8 cellular contexts compared by ENCODE assay signal in the genomic region with DNA sequence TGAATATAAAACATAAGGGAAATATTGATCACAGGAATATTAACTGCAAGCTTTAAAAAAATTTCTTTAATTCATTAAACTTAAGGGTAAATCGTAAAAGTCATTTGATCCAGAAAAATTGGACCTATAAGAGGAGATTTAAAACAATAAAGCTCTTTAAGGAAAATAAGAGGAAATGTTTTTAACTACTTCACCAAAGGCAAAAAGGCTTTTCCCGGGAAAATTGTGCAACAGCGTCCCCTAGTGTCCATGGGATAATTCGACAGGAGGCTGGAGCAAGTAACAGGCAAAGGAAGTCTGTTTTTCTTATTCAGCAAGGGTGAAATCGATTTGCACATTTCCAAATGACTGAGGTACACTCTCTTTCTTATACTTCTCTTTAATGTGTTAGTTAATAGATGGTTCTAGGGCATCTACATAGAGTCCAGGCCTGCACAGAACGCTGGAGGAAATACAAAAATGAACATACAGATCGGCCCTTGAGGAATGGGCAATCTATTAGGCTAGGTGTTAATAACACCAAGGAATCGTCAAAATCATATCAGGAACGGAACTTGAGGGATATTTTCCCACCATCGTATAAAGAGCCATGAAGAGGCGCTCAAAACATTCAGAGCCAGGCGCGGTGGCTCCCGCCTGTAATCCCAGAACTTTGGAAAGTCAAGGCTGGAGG.
DNase-seq lines count a peak whose midpoint lies in the region; ATAC-seq and TF ChIP-seq lines count a peak whose summit lies in the region.

No MANE protein-coding gene starts in this region.

- TF ChIP-seq RAD21 in neural cell (conservative IDR thresholded peaks at IDR 0.05) = peak; percentile 90

- H3K4me1 Mint-ChIP-seq in endothelial cell (ENCODE audit: unreplicated experiment) = no peaks in the 10 kb centered on the region
- H3K4me1 Mint-ChIP-seq in T-helper 17 cell = no peaks in the 10 kb centered on the region

- peak in 5 of 6 experiments; percentile 2 to 74 (median 60) for TF ChIP-seq CTCF in Peyer's patch (IDR thresholded peaks at IDR 0.05)
- peak; percentile 94 for TF ChIP-seq CTCF in endothelial cell (IDR thresholded peaks at IDR 0.05; ENCODE audit: unreplicated experiment)
- peak; percentile 86 for TF ChIP-seq CTCF in neural cell (IDR thresholded peaks at IDR 0.05; ENCODE audit: poor library complexity, severe bottlenecking)

- TF ChIP-seq EP300 in neural cell (conservative IDR thresholded peaks at IDR 0.05; ENCODE audit: poor library complexity, severe bottlenecking) = no peak

- H3K4me3 ChIP-seq in Peyer's patch (no peak overlapping the region), neural cell (ENCODE audit: low read length) (no peak overlapping the region)

- H3K27ac Mint-ChIP-seq in endothelial cell (ENCODE audit: unreplicated experiment) (no peak overlapping the region), T-helper 17 cell (no peak overlapping the region)

- H3K27me3 Mint-ChIP-seq in endothelial cell (ENCODE audit: unreplicated experiment) (no peaks in the 10 kb centered on the region), T-helper 17 cell (peaks cover 10% of the 10 kb centered on the region)

- ATAC-seq in T-helper 17 cell (no peak), HG03432 (IDR thresholded peaks at IDR 0.05; ENCODE audit: unreplicated experiment) (no peak)

- no peaks in the 10 kb centered on the region for H3K79me2 ChIP-seq in neural cell (replicated peaks; ENCODE audit: insufficient read depth, low read length)

- TF ChIP-seq POLR2A in Peyer's patch (IDR thresholded peaks at IDR 0.05) = no peak

- no peaks in the 10 kb centered on the region for H3K4me1 ChIP-seq in Peyer's patch

- H3K36me3 ChIP-seq in Peyer's patch (no peaks in the 10 kb centered on the region), neural cell (ENCODE audit: insufficient read depth, low read length) (no peaks in the 10 kb centered on the region)

- H3K9me3 ChIP-seq in Peyer's patch (no peaks in the 10 kb centered on the region), neural cell (ENCODE audit: low read length) (no peaks in the 10 kb centered on the region), T-helper 17 cell (ENCODE audit: control insufficient read depth, low read length, poor library complexity, severe bottlenecking) (no peaks in the 10 kb centered on the region)

- no peaks in the 10 kb centered on the region for H4K20me1 ChIP-seq in neural cell (ENCODE audit: insufficient read depth)

- DNase-seq in COLO668 (lab: John Stamatoyannopoulos, UW; ENCODE audit: unreplicated experiment) (peak; percentile 31), HCEC 1CT (peak; percentile 28), Peyer's patch (no peak), endothelial cell (ENCODE audit: low spot score) (peak; percentile 70), T-helper 17 cell (no peak)
- no peak for DNase-seq in stimulated activated naive CD4-positive, alpha-beta T cell (lab: John Stamatoyannopoulos, UW)

- no peaks in the 10 kb centered on the region for H3K27me3 ChIP-seq in Peyer's patch
- H3K27me3 ChIP-seq in neural cell (ENCODE audit: insufficient read depth, low read depth, low read length) = no peaks in the 10 kb centered on the region

- no peak overlapping the region for H3K4me2 ChIP-seq in neural cell (ENCODE audit: low read length)

- H2AFZ ChIP-seq in neural cell (ENCODE audit: low read depth, low read length) = no peak overlapping the region

- no peaks in the 10 kb centered on the region for H3F3A ChIP-seq in neural cell (ENCODE audit: insufficient read depth, low read length, poor library complexity, severe bottlenecking)

- H3K27ac ChIP-seq in Peyer's patch = no peak overlapping the region
- no peak overlapping the region for H3K27ac ChIP-seq in neural cell (ENCODE audit: low read length)

- no peaks in the 10 kb centered on the region for H3K9me2 ChIP-seq in neural cell (ENCODE audit: insufficient read depth, low read length)

- no peak overlapping the region for H3K9ac ChIP-seq in neural cell (ENCODE audit: low read length)

- H3K4me3 Mint-ChIP-seq in endothelial cell (ENCODE audit: unreplicated experiment) (no peak overlapping the region), T-helper 17 cell (no peak overlapping the region)

- H3K36me3 Mint-ChIP-seq in endothelial cell (ENCODE audit: low read depth, unreplicated experiment) = no peaks in the 10 kb centered on the region
- peaks cover 2% of the 10 kb centered on the region for H3K36me3 Mint-ChIP-seq in T-helper 17 cell (ENCODE audit: low read depth)

- peaks cover 9% of the 10 kb centered on the region for H3K9me3 Mint-ChIP-seq in endothelial cell (ENCODE audit: unreplicated experiment)

TF ChIP-seq in neural cell, 6 proteins besides CTCF, POLR2A, EP300 and RAD21:
- TF ChIP-seq TAF1 (IDR thresholded peaks at IDR 0.05; ENCODE audit: low read depth) (no peak), SMC3 (conservative IDR thresholded peaks at IDR 0.05; ENCODE audit: poor library complexity) (peak; percentile 87)

Comparison
In these comparisons a context has a peak if more than half of its experiments do, and no peak if none do; other contexts are left out.
1. DNase-seq: peak in COLO668 (single experiment), HCEC 1CT (single experiment) and endothelial cell (single experiment); none in Peyer's patch (0 of 3), T-helper 17 cell (0 of 3) and stimulated activated naive CD4-positive, alpha-beta T cell (0 of 6).
2. Peak in every context shown above with its lines, with median percentiles within 50 percentile points of each other: CTCF ChIP-seq.